9 cellular contexts compared by ENCODE assay signal in genomic region chr13:60654405-60654804, GRCh38.
DNase-seq lines count a peak whose midpoint lies in the region; ATAC-seq, FAIRE-seq and TF ChIP-seq lines count a peak whose summit lies in the region.
"Had no signal": no experiment of that assay in that cellular context is flagged by ENCODE, and none has a peak within 500 bp of the region (broad histone marks: within the 10 kb centered on the region; RNA-seq: fewer than 3 reads in every experiment).

No MANE protein-coding gene starts in this region.

- no peak overlapping the region for H3K27ac Mint-ChIP-seq in H9
- H3K27ac Mint-ChIP-seq in WTC11, result no peak overlapping the region
- H3K27ac Mint-ChIP-seq in activated naive CD4-positive, alpha-beta T cell treated with anti-CD3 and anti-CD28 coated beads for 36 hours, result no peak overlapping the region
- H3K27ac Mint-ChIP-seq in activated CD8-positive, alpha-beta memory T cell treated with anti-CD3 and anti-CD28 coated beads, Interleukin-2, amount 10 ng/mL, durations not matched to agents 7 days and 5 days, result no peak overlapping the region

- H3K4me3 Mint-ChIP-seq in H9 (no peak overlapping the region), WTC11 (no peak overlapping the region)
- H3K4me3 Mint-ChIP-seq in activated naive CD4-positive, alpha-beta T cell treated with anti-CD3 and anti-CD28 coated beads for 36 hours, result no peak overlapping the region
- H3K4me3 Mint-ChIP-seq in activated CD8-positive, alpha-beta memory T cell treated with anti-CD3 and anti-CD28 coated beads, Interleukin-2, amount 10 ng/mL, durations not matched to agents 7 days and 5 days, result no peak overlapping the region

- H3K4me2 ChIP-seq in A549 (no peak overlapping the region), H9 (ENCODE audit: insufficient read depth, insufficient read length, low read length) (no peak overlapping the region)

- no peak overlapping the region for H2AFZ ChIP-seq in H9 (ENCODE audit: low read length)

- peak; percentile 24; the same call in 1 of the 3 replicates for TF ChIP-seq CTCF in A549 (IDR thresholded peaks at IDR 0.05)
- TF ChIP-seq CTCF in H9 (conservative IDR thresholded peaks at IDR 0.05), result peak; percentile 66
- no peak for TF ChIP-seq CTCF in WTC11 (IDR thresholded peaks at IDR 0.05)

- intact Hi-C loops in activated naive CD4-positive, alpha-beta T cell treated with anti-CD3 and anti-CD28 coated beads for 36 hours (cut with micrococcal nuclease), result no loop called here

- no peaks in the 10 kb centered on the region for H4K20me1 ChIP-seq in H9 (ENCODE audit: control insufficient read depth, insufficient read depth, insufficient read length)

- no peak overlapping the region for H3K14ac ChIP-seq in H9 (ENCODE audit: insufficient read depth, low read length)

- H2BK15ac ChIP-seq in H9 (ENCODE audit: low read depth, low read length), result no peak overlapping the region

- POLR2A ChIA-PET in A549 (lab: Yijun Ruan, JAX) (no interaction called here), WTC11 (lab: Charles Lee) (no interaction called here)

- no peaks in the 10 kb centered on the region for H3K36me3 Mint-ChIP-seq in H9 (ENCODE audit: insufficient read depth in 1 of 3, low read depth in 3 of 3)
- no peaks in the 10 kb centered on the region for H3K36me3 Mint-ChIP-seq in WTC11
- H3K36me3 Mint-ChIP-seq in activated naive CD4-positive, alpha-beta T cell treated with anti-CD3 and anti-CD28 coated beads for 36 hours (ENCODE audit: low read depth), result no peaks in the 10 kb centered on the region
- H3K36me3 Mint-ChIP-seq in activated CD8-positive, alpha-beta memory T cell treated with anti-CD3 and anti-CD28 coated beads, Interleukin-2, amount 10 ng/mL, durations not matched to agents 7 days and 5 days, result no peaks in the 10 kb centered on the region

- H4K8ac ChIP-seq in H9 (replicated peaks; ENCODE audit: insufficient read length, low read depth, low read length), result no peak overlapping the region

- CTCF ChIA-PET in A549 (lab: Yijun Ruan, JAX), result interaction anchor here (0.7 kb wide), 1 partner anchor 658 kb away, joined by 3 read pairs; no protein-coding TSS in a partner anchor
- CTCF ChIA-PET in WTC11 (lab: Charles Lee), result interaction anchor here (0.8 kb wide), 1 partner anchor 12 kb away, joined by 3 read pairs; no protein-coding TSS in a partner anchor
- CTCF ChIA-PET in activated naive CD4-positive, alpha-beta T cell treated with anti-CD3 and anti-CD28 coated beads for 36 hours (lab: Charles Lee), result no interaction called here
- CTCF ChIA-PET in activated CD8-positive, alpha-beta memory T cell treated with anti-CD3 and anti-CD28 coated beads, Interleukin-2, amount 10 ng/mL, durations not matched to agents 7 days and 5 days (lab: Charles Lee), result no interaction called here

- H3K4me1 ChIP-seq in A549 (no peaks in the 10 kb centered on the region), H9 (ENCODE audit: insufficient read depth, low read length) (no peaks in the 10 kb centered on the region)

- ATAC-seq in A549 (peak in 1 of 2 experiments; percentile 71; a peak in 4 of 6 replicates), WTC11 (peak; percentile 67), HG03159 (IDR thresholded peaks at IDR 0.05; ENCODE audit: unreplicated experiment) (no peak)
- no peak for ATAC-seq in activated CD8-positive, alpha-beta memory T cell treated with anti-CD3 and anti-CD28 coated beads, Interleukin-2, amount 10 ng/mL, durations not matched to agents 7 days and 5 days

- H3K27me3 ChIP-seq in H9 (ENCODE audit: insufficient read depth, low read length), result no peaks in the 10 kb centered on the region

- no peak overlapping the region for H3K9ac ChIP-seq in H9 (ENCODE audit: extremely low read depth, insufficient read length, low read length)

- H4K5ac ChIP-seq in H9 (ENCODE audit: insufficient read length, low read depth, low read length), result no peak overlapping the region

- H4K91ac ChIP-seq in H9 (ENCODE audit: insufficient read length, low read depth, low read length), result no peak overlapping the region

- FAIRE-seq in A549 (lab: Jason Lieb, UNC), result no peak
- FAIRE-seq: GM18507 had no signal

- H3K27me3 Mint-ChIP-seq in H9 (ENCODE audit: low read depth) (peaks cover 3% of the 10 kb centered on the region; the same call in 1 of the 2 replicates), WTC11 (ENCODE audit: low read depth) (no peaks in the 10 kb centered on the region; the same call in 1 of the 2 replicates)
- no peaks in the 10 kb centered on the region for H3K27me3 Mint-ChIP-seq in activated naive CD4-positive, alpha-beta T cell treated with anti-CD3 and anti-CD28 coated beads for 36 hours (ENCODE audit: low read depth)
- no peaks in the 10 kb centered on the region for H3K27me3 Mint-ChIP-seq in activated CD8-positive, alpha-beta memory T cell treated with anti-CD3 and anti-CD28 coated beads, Interleukin-2, amount 10 ng/mL, durations not matched to agents 7 days and 5 days

- no peak overlapping the region for H2BK5ac ChIP-seq in H9 (ENCODE audit: insufficient read length, low read length)

- no peaks in the 10 kb centered on the region for H3K79me2 ChIP-seq in H9 (ENCODE audit: insufficient read depth, low read length)

- H3K9me3 Mint-ChIP-seq in H9, result no peaks in the 10 kb centered on the region
- H3K9me3 Mint-ChIP-seq in WTC11, result peaks cover 5% of the 10 kb centered on the region; the same call in 1 of the 2 replicates
- H3K9me3 Mint-ChIP-seq in activated naive CD4-positive, alpha-beta T cell treated with anti-CD3 and anti-CD28 coated beads for 36 hours, result no peaks in the 10 kb centered on the region
- H3K9me3 Mint-ChIP-seq in activated CD8-positive, alpha-beta memory T cell treated with anti-CD3 and anti-CD28 coated beads, Interleukin-2, amount 10 ng/mL, durations not matched to agents 7 days and 5 days (ENCODE audit: low read depth), result no peaks in the 10 kb centered on the region

- peak; percentile 20 to 48; a peak in 3 of 5 replicates for TF ChIP-seq RAD21 in A549 (conservative IDR thresholded peaks at IDR 0.05 in 1 of 2, IDR thresholded peaks at IDR 0.05 in 1 of 2)

- H3K79me1 ChIP-seq in H9 (ENCODE audit: insufficient read depth, low read depth, low read length, poor library complexity, severe bottlenecking), result no peaks in the 10 kb centered on the region

- H3K4me1 Mint-ChIP-seq in H9 (no peaks in the 10 kb centered on the region), WTC11 (no peaks in the 10 kb centered on the region)
- no peaks in the 10 kb centered on the region for H3K4me1 Mint-ChIP-seq in activated naive CD4-positive, alpha-beta T cell treated with anti-CD3 and anti-CD28 coated beads for 36 hours (ENCODE audit: low read depth)
- H3K4me1 Mint-ChIP-seq in activated CD8-positive, alpha-beta memory T cell treated with anti-CD3 and anti-CD28 coated beads, Interleukin-2, amount 10 ng/mL, durations not matched to agents 7 days and 5 days, result no peaks in the 10 kb centered on the region

- TF ChIP-seq POLR2A in A549 (IDR thresholded peaks at IDR 0.05; ENCODE audit: low read length), result no peak

- H2BK120ac ChIP-seq in H9 (ENCODE audit: low read depth, low read length, poor library complexity, severe bottlenecking), result no peak overlapping the region

- no peak overlapping the region for H3K56ac ChIP-seq in H9 (ENCODE audit: insufficient read length, low read depth, low read length)

- no peak overlapping the region for H3K4ac ChIP-seq in H9 (ENCODE audit: low read depth, low read length)

- TF ChIP-seq EP300 in A549 (IDR thresholded peaks at IDR 0.05), result no peak

- H2BK20ac ChIP-seq in H9 (ENCODE audit: low read depth, low read length, poor library complexity, severe bottlenecking), result no peak overlapping the region

- no peak overlapping the region for H2AK5ac ChIP-seq in H9 (ENCODE audit: insufficient read length, low read length)

- H3K18ac ChIP-seq in H9 (ENCODE audit: insufficient read length, low read depth, low read length), result no peak overlapping the region

- no peak overlapping the region for H2BK12ac ChIP-seq in H9 (ENCODE audit: insufficient read length, low read depth, low read length)

- H3T11ph ChIP-seq in H9 (ENCODE audit: low read length), result no peak overlapping the region

- H3K23me2 ChIP-seq in H9 (ENCODE audit: insufficient read length, low read depth, low read length, poor library complexity, severe bottlenecking), result no peaks in the 10 kb centered on the region

- no peak overlapping the region for H3K27ac ChIP-seq in A549
- no peak overlapping the region for H3K27ac ChIP-seq in H9 (ENCODE audit: insufficient read length, low read depth, low read length)

- H3K23ac ChIP-seq in H9 (ENCODE audit: insufficient read length, low read depth, low read length), result no peak overlapping the region

- 0% methylated on average over 1 of the region's 1 CpG for WGBS in A549 (ENCODE audit: missing lambda C conversion rate)
- WGBS in H9 (ENCODE audit: extremely low coverage, insufficient read length, low lambda C conversion rate), result no CpG with 5 or more reads among the region's 1 CpG

- DNase-seq in A549 (ENCODE audit: low read depth in 1 of 2, low spot score in 1 of 2) (peak in 1 of 2 experiments; percentile 6), H9 (no peak), WTC11 (ENCODE audit: low spot score) (peak; percentile 49), iris pigment epithelial cell (ENCODE audit: low read depth) (peak; percentile 3), T-helper 1 cell (no peak)
- no peak for DNase-seq in activated naive CD4-positive, alpha-beta T cell treated with anti-CD3 and anti-CD28 coated beads for 36 hours
- DNase-seq in activated CD8-positive, alpha-beta memory T cell treated with anti-CD3 and anti-CD28 coated beads, Interleukin-2, amount 10 ng/mL, durations not matched to agents 7 days and 5 days, result no peak

- no peaks in the 10 kb centered on the region for H3K9me3 ChIP-seq in A549
- H3K9me3 ChIP-seq in H9 (ENCODE audit: control insufficient read depth, low read depth, low read length), result no peaks in the 10 kb centered on the region

- H3K4me3 ChIP-seq in A549, result no peak overlapping the region

TF ChIP-seq in A549, 52 proteins besides CTCF, POLR2A, EP300 and RAD21 (continues in another document):
- peak; percentile 37 for TF ChIP-seq MAFK (IDR thresholded peaks at IDR 0.05; ENCODE audit: partially characterized antibody)

Comparison
In these comparisons a context has a peak if more than half of its experiments do, and no peak if none do; other contexts are left out.
1. DNase-seq: peak in WTC11 (single experiment) and iris pigment epithelial cell (single experiment); none in H9 (single experiment), activated naive CD4-positive, alpha-beta T cell treated with anti-CD3 and anti-CD28 coated beads for 36 hours (single experiment), activated CD8-positive, alpha-beta memory T cell treated with anti-CD3 and anti-CD28 coated beads, Interleukin-2, amount 10 ng/mL, durations not matched to agents 7 days and 5 days (single experiment) and T-helper 1 cell (0 of 5).
2. CTCF ChIA-PET loops: an anchor here in A549 (0.7 kb wide) and WTC11 (0.8 kb wide); none called in activated naive CD4-positive, alpha-beta T cell treated with anti-CD3 and anti-CD28 coated beads for 36 hours and activated CD8-positive, alpha-beta memory T cell treated with anti-CD3 and anti-CD28 coated beads, Interleukin-2, amount 10 ng/mL, durations not matched to agents 7 days and 5 days.
3. Of the 8 proteins assayed by ChIP-seq in both WTC11 and A549: peak only in WTC11: none; only in A549: CTCF; in both: none; in neither: 7.